ENCODE assay signal across 1 cellular context in genomic region chr3:58249358-58250092, GRCh38.
TF ChIP-seq lines count a peak whose summit lies in the region.

No MANE protein-coding gene starts in this region.

TF ChIP-seq in K562, 482 proteins besides CTCF, POLR2A, EP300 and RAD21:
- TF ChIP-seq KLF13 (tag; IDR thresholded peaks at IDR 0.05; ENCODE audit: borderline replicate concordance, low read depth) (no peak), KDM1A (IDR thresholded peaks at IDR 0.05) (peak; percentile 34 to 36; a peak in 2 of 4 replicates), HOXB6 (CRISPR knock-in tag; IDR thresholded peaks at IDR 0.05; ENCODE audit: borderline replicate concordance) (no peak), HMBOX1 (IDR thresholded peaks at IDR 0.05) (no peak), ZNF133 (CRISPR knock-in tag; IDR thresholded peaks at IDR 0.05) (no peak), ZNF717 (CRISPR knock-in tag; IDR thresholded peaks at IDR 0.05) (no peak), CEBPB (tag; IDR thresholded peaks at IDR 0.05) (0 out of 2 replicates have a peak, but pooled peaks have one; percentile 8), NBN (IDR thresholded peaks at IDR 0.05; ENCODE audit: low read depth) (no peak), TCF15 (CRISPR knock-in tag; IDR thresholded peaks at IDR 0.05) (no peak), RBM39 (optimal IDR thresholded peaks at IDR 0.05; ENCODE audit: low read depth, low read length) (no peak), CEBPG (CRISPR knock-in tag; IDR thresholded peaks at IDR 0.05) (no peak), CEBPG (tag; conservative IDR thresholded peaks at IDR 0.05 in 1 of 2, IDR thresholded peaks at IDR 0.05 in 1 of 2) (0 out of 4 replicates have a peak, but pooled peaks of 1 of the 2 experiments have one; percentile 14), ZFP30 (CRISPR knock-in tag; IDR thresholded peaks at IDR 0.05; ENCODE audit: borderline replicate concordance) (no peak), PPARD (CRISPR knock-in tag; IDR thresholded peaks at IDR 0.05) (no peak), STAT5B (CRISPR knock-in tag; IDR thresholded peaks at IDR 0.05) (no peak), BHLHE40 (IDR thresholded peaks at IDR 0.05; ENCODE audit: low read length) (peak; percentile 33; the same call in 1 of the 2 replicates), HDAC1 (IDR thresholded peaks at IDR 0.05) (no peak), ELK1 (CRISPR knock-in tag; IDR thresholded peaks at IDR 0.05) (no peak), NR0B1 (IDR thresholded peaks at IDR 0.05; ENCODE audit: partially characterized antibody) (no peak), NEUROD1 (IDR thresholded peaks at IDR 0.05; ENCODE audit: borderline replicate concordance, low read depth, low read length, partially characterized antibody) (no peak), PHF8 (IDR thresholded peaks at IDR 0.05; ENCODE audit: borderline replicate concordance, low read length) (no peak), SMARCC2 (IDR thresholded peaks at IDR 0.05; ENCODE audit: low read depth) (no peak), ZC3H8 (IDR thresholded peaks at IDR 0.05) (no peak), TCF3 (CRISPR knock-in tag; IDR thresholded peaks at IDR 0.05) (no peak), ZNF778 (CRISPR knock-in tag; IDR thresholded peaks at IDR 0.05) (no peak), ELF1 (tag; IDR thresholded peaks at IDR 0.05) (no peak)
